In genomic region chr5:81884871-81885270, GRCh38 we compare ENCODE assay signal across 18 cellular contexts.
"Had no signal": no experiment of that assay in that cellular context is flagged by ENCODE, and none has a peak within 500 bp of the region (broad histone marks: within the 10 kb centered on the region; RNA-seq: fewer than 3 reads in every experiment).

No MANE protein-coding gene starts in this region.

- H3K27me3 Mint-ChIP-seq: stimulated activated naive B cell treated with anti-CD40 and anti-IgM and Interleukin-4, amounts not matched to agents 10 μg/mL and 1 μg/mL and 100 μg/mL, for 72 hours had no signal

- DNase-seq: activated B cell treated with CpG ODN at 0.5 μM for 24 hours; activated T-cell treated with anti-CD3 and anti-CD28 coated beads, Interleukin-2, amount 50 U/mL, for 1 hour; amniotic stem cell; cerebellar nuclear complex; dermis blood vessel endothelial cell; endodermal cell; foreskin fibroblast; lower lobe of right lung; naive thymus-derived CD4-positive, alpha-beta T cell; sigmoid colon; stimulated activated CD4-positive, alpha-beta T cell treated with anti-CD3 and anti-CD28 coated beads, Interleukin-2, amount 100 ng/mL, for 24 hours; stimulated activated naive B cell treated with anti-CD40 and anti-IgM and Interleukin-4, amounts not matched to agents 10 μg/mL and 1 μg/mL and 100 μg/mL, for 72 hours; trophoblast cell had no signal

- H3K4me3 Mint-ChIP-seq: activated B cell treated with CpG ODN at 0.5 μM for 24 hours; endodermal cell; naive thymus-derived CD4-positive, alpha-beta T cell; stimulated activated naive B cell treated with anti-CD40 and anti-IgM and Interleukin-4, amounts not matched to agents 10 μg/mL and 1 μg/mL and 100 μg/mL, for 72 hours; T-helper 1 cell treated with Interleukin-12 subunit alpha and Interleukin-12 subunit beta and Interleukin-4 antibody, amounts not matched to agents 30 μg/mL and 1 μg/mL, for 36 hours had no signal

- H3K9me3 ChIP-seq: body of pancreas, lower lobe of right lung, neutrophil, sigmoid colon had no signal

- H3K36me3 ChIP-seq: lower lobe of right lung, neutrophil, sigmoid colon had no signal

- H3K9me3 Mint-ChIP-seq: activated B cell treated with CpG ODN at 0.5 μM for 24 hours had no signal

- H3K27me3 ChIP-seq: body of pancreas, neutrophil, sigmoid colon had no signal

- ATAC-seq: activated naive CD4-positive, alpha-beta T cell treated with anti-CD3 and anti-CD28 coated beads, Interleukin-2, amount 50 U/mL, for 72 hours; body of pancreas; lower lobe of right lung; naive thymus-derived CD4-positive, alpha-beta T cell; stimulated activated naive B cell treated with anti-CD40 and anti-IgM and Interleukin-4, amounts not matched to agents 10 μg/mL and 1 μg/mL and 100 μg/mL, for 72 hours had no signal

- H3K4me1 ChIP-seq: body of pancreas, lower lobe of right lung, sigmoid colon had no signal

- H3K27ac ChIP-seq: body of pancreas, lower lobe of right lung, neutrophil, sigmoid colon had no signal

- H3K27ac Mint-ChIP-seq: activated B cell treated with CpG ODN at 0.5 μM for 24 hours; activated naive CD4-positive, alpha-beta T cell treated with anti-CD3 and anti-CD28 coated beads, Interleukin-2, amount 50 U/mL, for 72 hours; endodermal cell; naive thymus-derived CD4-positive, alpha-beta T cell; progenitor cell of endocrine pancreas; stimulated activated naive B cell treated with anti-CD40 and anti-IgM and Interleukin-4, amounts not matched to agents 10 μg/mL and 1 μg/mL and 100 μg/mL, for 72 hours; T-helper 1 cell treated with Interleukin-12 subunit alpha and Interleukin-12 subunit beta and Interleukin-4 antibody, amounts not matched to agents 30 μg/mL and 1 μg/mL, for 36 hours had no signal

- H3K4me3 ChIP-seq: body of pancreas, lower lobe of right lung, sigmoid colon had no signal

- H3K4me1 Mint-ChIP-seq: activated B cell treated with CpG ODN at 0.5 μM for 24 hours; endodermal cell; naive thymus-derived CD4-positive, alpha-beta T cell; stimulated activated naive B cell treated with anti-CD40 and anti-IgM and Interleukin-4, amounts not matched to agents 10 μg/mL and 1 μg/mL and 100 μg/mL, for 72 hours had no signal
